8 cellular contexts compared by ENCODE assay signal in the genomic region with DNA sequence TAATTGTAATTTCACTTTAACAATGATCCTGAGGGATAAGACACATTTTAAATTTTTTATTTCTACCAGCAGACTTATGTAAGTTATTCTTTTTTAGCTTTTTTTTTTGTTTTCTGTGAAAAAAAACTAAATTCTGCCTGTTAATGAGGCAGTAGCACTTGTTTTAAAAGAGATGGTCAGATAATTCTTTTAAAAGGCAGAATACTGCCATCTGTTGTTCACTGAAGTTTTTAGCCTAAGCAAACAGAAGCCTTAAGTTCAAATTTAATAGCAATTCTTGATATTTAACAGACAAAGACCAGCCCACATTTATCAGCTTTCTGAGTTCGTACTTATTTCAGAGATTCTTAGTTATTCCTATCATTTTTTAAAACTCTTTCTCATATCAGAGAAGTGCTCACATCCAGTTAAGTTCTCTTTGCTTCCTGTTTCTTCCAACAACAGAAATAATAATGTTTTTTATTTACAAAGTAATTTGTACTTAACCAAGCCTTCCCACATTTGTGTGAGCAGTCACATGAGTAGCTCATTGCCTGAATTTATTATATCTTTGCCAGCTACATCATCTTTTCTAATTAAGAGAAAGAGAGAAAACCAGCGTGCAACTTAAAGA.
DNase-seq lines count a peak whose midpoint lies in the region; ATAC-seq and TF ChIP-seq lines count a peak whose summit lies in the region.

No MANE protein-coding gene starts in this region.

- CTCF ChIA-PET in CD8-positive, alpha-beta memory T cell (lab: Charles Lee) = no interaction called here

- peak; percentile 22 for DNase-seq in NCI-H460 (ENCODE audit: extremely low read depth, low read depth)
- DNase-seq in dermis microvascular lymphatic vessel endothelial cell (ENCODE audit: low read depth in 2 of 2) = peak; percentile 51 to 53
- peak; percentile 13 for DNase-seq in myocyte (ENCODE audit: low read depth)
- DNase-seq in natural killer cell = no peak
- DNase-seq in CD8-positive, alpha-beta memory T cell = no peak
- DNase-seq in islet precursor cell = no peak
- DNase-seq in activated CD4-positive, alpha-beta T cell treated with anti-CD3 and anti-CD28 coated beads, Interleukin-2, amount 50 U/mL, for 1 hour = no peak

- no peaks in the 10 kb centered on the region for H3K4me1 ChIP-seq in CD8-positive, alpha-beta memory T cell (ENCODE audit: insufficient read depth, low read length)

- no peak overlapping the region for H3K27ac Mint-ChIP-seq in natural killer cell
- H3K27ac Mint-ChIP-seq in CD8-positive, alpha-beta memory T cell = no peak overlapping the region

- H3K36me3 ChIP-seq in CD8-positive, alpha-beta memory T cell (ENCODE audit: insufficient read depth, low read length) = no peaks in the 10 kb centered on the region

- H3K9me3 ChIP-seq in CD8-positive, alpha-beta memory T cell (ENCODE audit: low read length) = no peaks in the 10 kb centered on the region

- no peak overlapping the region for H3K4me3 ChIP-seq in CD8-positive, alpha-beta memory T cell (ENCODE audit: low read length)

- POLR2A ChIA-PET in CD8-positive, alpha-beta memory T cell (lab: Charles Lee) = no interaction called here

- H3K9me3 Mint-ChIP-seq in natural killer cell = no peaks in the 10 kb centered on the region
- H3K9me3 Mint-ChIP-seq in CD8-positive, alpha-beta memory T cell = no peaks in the 10 kb centered on the region

- no peak overlapping the region for H3K4me3 Mint-ChIP-seq in natural killer cell
- H3K4me3 Mint-ChIP-seq in CD8-positive, alpha-beta memory T cell = no peak overlapping the region

- H3K27me3 ChIP-seq in CD8-positive, alpha-beta memory T cell (ENCODE audit: insufficient read depth, low read length, poor library complexity, severe bottlenecking) = no peaks in the 10 kb centered on the region

- TF ChIP-seq CTCF in GM12873 (IDR thresholded peaks at IDR 0.05; ENCODE audit: insufficient read depth, low read depth, low read length, missing control alignments) = peak; percentile 11
- TF ChIP-seq CTCF in natural killer cell (IDR thresholded peaks at IDR 0.05) = no peak

- H3K27me3 Mint-ChIP-seq in natural killer cell (ENCODE audit: low read depth in 2 of 2) = no peaks in the 10 kb centered on the region
- no peaks in the 10 kb centered on the region for H3K27me3 Mint-ChIP-seq in CD8-positive, alpha-beta memory T cell

- H3K36me3 Mint-ChIP-seq in natural killer cell = no peaks in the 10 kb centered on the region
- H3K36me3 Mint-ChIP-seq in CD8-positive, alpha-beta memory T cell = no peaks in the 10 kb centered on the region

- H3K27ac ChIP-seq in CD8-positive, alpha-beta memory T cell (ENCODE audit: low read depth, low read length) = no peak overlapping the region

- H3K4me1 Mint-ChIP-seq in natural killer cell = no peaks in the 10 kb centered on the region
- no peaks in the 10 kb centered on the region for H3K4me1 Mint-ChIP-seq in CD8-positive, alpha-beta memory T cell

- intact Hi-C loops in natural killer cell (cut with micrococcal nuclease) = loop anchor here (10.0 kb wide), 1 partner anchor 867 kb away; no protein-coding TSS in a partner anchor

- no peak for ATAC-seq in natural killer cell

Comparison
In these comparisons a context has a peak if more than half of its experiments do, and no peak if none do; other contexts are left out.
1. DNase-seq: peak in NCI-H460 (single experiment), dermis microvascular lymphatic vessel endothelial cell (2 of 2) and myocyte (single experiment); none in natural killer cell (single experiment), CD8-positive, alpha-beta memory T cell (0 of 5), islet precursor cell (single experiment) and activated CD4-positive, alpha-beta T cell treated with anti-CD3 and anti-CD28 coated beads, Interleukin-2, amount 50 U/mL, for 1 hour (single experiment).